In the genomic region with DNA sequence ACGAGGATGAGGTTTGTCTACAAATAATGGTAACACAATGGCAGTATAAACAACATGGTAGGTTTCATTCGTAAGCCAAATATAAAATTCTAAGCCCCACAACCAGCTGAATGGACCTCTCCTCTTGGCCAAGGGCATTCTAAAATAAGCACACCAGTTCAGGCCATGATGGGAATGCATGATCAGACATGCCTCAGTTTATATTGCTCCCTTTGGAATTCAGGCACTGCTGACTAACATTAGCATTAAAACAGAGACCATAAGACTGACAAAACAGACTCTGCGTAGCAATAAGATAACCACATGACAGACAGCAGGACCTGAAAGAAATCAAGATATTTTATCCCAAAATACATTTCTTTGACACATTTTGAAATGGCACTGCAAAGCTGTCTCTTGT, we compare ENCODE assay signal across 8 cellular contexts.
DNase-seq lines count a peak whose midpoint lies in the region; ATAC-seq and TF ChIP-seq lines count a peak whose summit lies in the region.
"Had no signal": no experiment of that assay in that cellular context is flagged by ENCODE, and none has a peak within 500 bp of the region (broad histone marks: within the 10 kb centered on the region; RNA-seq: fewer than 3 reads in every experiment).

No MANE protein-coding gene starts in this region.

- intact Hi-C loops in psoas muscle (cut with DNase I): no loop called here

- H3K27ac Mint-ChIP-seq in endodermal cell: peak overlapping the region; percentile 85

- peak overlapping the region; percentile 48; the same call in 1 of the 2 replicates for H3K4me3 ChIP-seq in GM06990 (replicated peaks; ENCODE audit: low read depth, low read length)
- H3K4me3 ChIP-seq in endodermal cell (ENCODE audit: low read length): no peak overlapping the region
- no peak overlapping the region for H3K4me3 ChIP-seq in psoas muscle

- H3K36me3 ChIP-seq in GM06990 (ENCODE audit: control insufficient read depth, insufficient read depth, low read length): no peaks in the 10 kb centered on the region
- H3K36me3 ChIP-seq in endodermal cell (ENCODE audit: control insufficient read depth, insufficient read depth, low read length): no peaks in the 10 kb centered on the region
- H3K36me3 ChIP-seq in psoas muscle (ENCODE audit: insufficient read depth in 1 of 2, low read depth in 1 of 2): no peaks in the 10 kb centered on the region
- H3K36me3 ChIP-seq: upper lobe of left lung had no signal

- no peak for DNase-seq in GM06990 (ENCODE audit: extremely low read depth, insufficient read length)
- peak; percentile 59 for DNase-seq in NCI-H345 (lab: John Stamatoyannopoulos, UW)
- DNase-seq in endodermal cell: no peak
- DNase-seq in psoas muscle: no peak
- no peak for DNase-seq in MV-4-11 (lab: John Stamatoyannopoulos, UW)
- no peak for DNase-seq in NCI-H2029 treated with DMSO at 0.1 percent for 48 hours (lab: John Stamatoyannopoulos, UW)
- no peak for DNase-seq in SKM-1 treated with dmso at 0.1 percent for 144 hours (lab: John Stamatoyannopoulos, UW; ENCODE audit: unreplicated experiment)

- no peak for ATAC-seq in psoas muscle

- no peaks in the 10 kb centered on the region for H3K27me3 ChIP-seq in GM06990 (replicated peaks; ENCODE audit: control insufficient read depth, insufficient read depth, low read length)
- no peaks in the 10 kb centered on the region for H3K27me3 ChIP-seq in endodermal cell (ENCODE audit: control insufficient read depth, insufficient read depth, low read length, poor library complexity, severe bottlenecking)
- no peaks in the 10 kb centered on the region for H3K27me3 ChIP-seq in psoas muscle (ENCODE audit: insufficient read depth in 3 of 3, low read length in 2 of 3)
- H3K27me3 ChIP-seq: upper lobe of left lung had no signal

- peak overlapping the region; percentile 93 for H3K27ac ChIP-seq in endodermal cell (ENCODE audit: low read depth, low read length)
- peak overlapping the region; percentile 23 for H3K27ac ChIP-seq in psoas muscle

- H3K36me3 Mint-ChIP-seq in endodermal cell (ENCODE audit: low read depth): no peaks in the 10 kb centered on the region

- TF ChIP-seq CTCF in GM06990 (IDR thresholded peaks at IDR 0.05; ENCODE audit: insufficient read depth, low read length, poor library complexity, severe bottlenecking): no peak
- TF ChIP-seq CTCF in endodermal cell (conservative IDR thresholded peaks at IDR 0.05): no peak
- no peak for TF ChIP-seq CTCF in psoas muscle (IDR thresholded peaks at IDR 0.05)

- H3K9me3 ChIP-seq in endodermal cell (ENCODE audit: control insufficient read depth, low read length): no peaks in the 10 kb centered on the region
- H3K9me3 ChIP-seq in psoas muscle: no peaks in the 10 kb centered on the region
- H3K9me3 ChIP-seq: upper lobe of left lung had no signal

- H3K4me1 Mint-ChIP-seq in endodermal cell: peaks cover 54% of the 10 kb centered on the region

- WGBS in endodermal cell (ENCODE audit: insufficient coverage in 1 of 2, insufficient read length in 1 of 2), 2 experiments: 60 to 62% methylated on average over 2 to 3 of the region's 3 CpGs
- WGBS in psoas muscle, 3 donors: 64 to 76% (median 65%) methylated on average over 3 of the region's 3 CpGs

- H3K9me3 Mint-ChIP-seq in endodermal cell: peaks cover 3% of the 10 kb centered on the region

- H3K4me1 ChIP-seq in endodermal cell (ENCODE audit: control insufficient read depth, insufficient read depth, low read length) (peaks cover 16% of the 10 kb centered on the region), psoas muscle (no peaks in the 10 kb centered on the region)

- H3K9ac ChIP-seq in endodermal cell (ENCODE audit: extremely low read depth, low read length, poor library complexity, severe bottlenecking): peak overlapping the region; percentile 50

- H3K4me3 Mint-ChIP-seq in endodermal cell: no peak overlapping the region

- H3K27me3 Mint-ChIP-seq in endodermal cell (ENCODE audit: insufficient read depth): no peaks in the 10 kb centered on the region
